Comparison of ENCODE assay signal across 1 cellular context in the genomic region with DNA sequence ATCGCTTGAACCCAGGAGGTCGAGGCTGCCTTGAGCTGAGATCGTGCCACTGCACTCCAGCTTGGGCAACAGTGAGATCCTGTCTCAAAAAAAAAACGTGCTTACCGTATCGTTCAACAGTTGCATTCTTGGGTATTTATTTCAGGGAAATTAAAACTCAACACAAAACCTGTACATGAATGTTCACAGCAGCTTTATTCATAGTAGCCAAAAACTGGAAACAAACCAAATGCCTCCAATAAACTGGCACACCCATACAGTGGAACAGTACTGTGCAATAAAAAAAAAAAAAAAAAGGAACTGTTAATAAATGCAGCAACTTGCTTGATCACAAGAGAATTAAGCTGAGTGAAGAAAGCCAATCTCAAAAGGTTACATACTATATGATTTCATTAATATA.
TF ChIP-seq lines count a peak whose summit lies in the region.

No MANE protein-coding gene starts in this region.

TF ChIP-seq in HEK293, 187 proteins besides CTCF, POLR2A, EP300 and RAD21 (continued from another document):
- TF ChIP-seq PRDM10 (tag by site-specific recombination; IDR thresholded peaks at IDR 0.05) (peak; percentile 65), SCRT2 (tag by site-specific recombination; IDR thresholded peaks at IDR 0.05) (peak; percentile 52; the same call in 1 of the 2 replicates)
- TF ChIP-seq, protein P1, sequence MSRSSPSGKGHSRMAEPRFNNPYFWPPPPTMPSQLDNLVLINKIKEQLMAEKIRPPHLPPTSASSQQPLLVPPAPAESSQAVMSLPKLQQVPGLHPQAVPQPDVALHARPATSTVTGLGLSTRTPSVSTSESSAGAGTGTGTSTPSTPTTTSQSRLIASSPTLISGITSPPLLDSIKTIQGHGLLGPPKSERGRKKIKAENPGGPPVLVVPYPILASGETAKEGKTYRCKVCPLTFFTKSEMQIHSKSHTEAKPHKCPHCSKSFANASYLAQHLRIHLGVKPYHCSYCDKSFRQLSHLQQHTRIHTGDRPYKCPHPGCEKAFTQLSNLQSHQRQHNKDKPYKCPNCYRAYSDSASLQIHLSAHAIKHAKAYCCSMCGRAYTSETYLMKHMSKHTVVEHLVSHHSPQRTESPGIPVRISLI (tag by site-specific recombination; IDR thresholded peaks at IDR 0.05): peak; percentile 63
